In genomic region chr2:60945341-60945740, GRCh38 we compare ENCODE assay signal across 17 cellular contexts.
"Had no signal": no experiment of that assay in that cellular context is flagged by ENCODE, and none has a peak within 500 bp of the region (broad histone marks: within the 10 kb centered on the region; RNA-seq: fewer than 3 reads in every experiment).

No MANE protein-coding gene starts in this region.

- H3K27me3 ChIP-seq: hepatocyte, left lung, right atrium auricular region, transverse colon, vagina had no signal

- H3K4me1 ChIP-seq: left lung, right atrium auricular region had no signal

- ATAC-seq: activated T-helper 17 cell treated with anti-CD3 and anti-CD28 coated beads, Interleukin-2, amount 50 U/mL, for 72 hours; esophagus mucosa; left lung; naive thymus-derived CD4-positive, alpha-beta T cell; stimulated activated naive B cell treated with anti-CD40 and anti-IgM and Interleukin-4, amounts not matched to agents 10 μg/mL and 1 μg/mL and 100 μg/mL, for 72 hours had no signal

- H3K4me2 ChIP-seq: hepatocyte had no signal

- H3K4me3 ChIP-seq: hepatocyte, left lung, right atrium auricular region, transverse colon, vagina had no signal

- DNase-seq: activated CD4-positive, alpha-beta T cell treated with anti-CD3 and anti-CD28 coated beads, Interleukin-2, amount 50 U/mL, for 48 hours; activated naive CD4-positive, alpha-beta T cell treated with anti-CD3 and anti-CD28 coated beads, Interleukin-2, amount 50 U/mL, for 16 hours; left lung; mammary epithelial cell; naive thymus-derived CD4-positive, alpha-beta T cell; occipital lobe; stimulated activated CD4-positive, alpha-beta T cell treated with anti-CD3 and anti-CD28 coated beads, Interleukin-15, amount 100 ng/mL, for 24 hours; stimulated activated CD4-positive, alpha-beta T cell treated with anti-CD3 and anti-CD28 coated beads, Interleukin-4, amount 100 ng/mL, for 1 hour; stimulated activated naive B cell treated with anti-CD40 and anti-IgM and Interleukin-4, amounts not matched to agents 10 μg/mL and 1 μg/mL and 100 μg/mL, for 72 hours; substantia nigra; transverse colon; WERI-Rb-1 had no signal

- H2AFZ ChIP-seq: hepatocyte had no signal

- H3K27ac ChIP-seq: hepatocyte, left lung, right atrium auricular region, transverse colon, vagina, WERI-Rb-1 had no signal

- H3K36me3 ChIP-seq: right atrium auricular region, vagina, WERI-Rb-1 had no signal

- H3K9me3 ChIP-seq: left lung, right atrium auricular region, transverse colon, vagina had no signal
